In the genomic region with DNA sequence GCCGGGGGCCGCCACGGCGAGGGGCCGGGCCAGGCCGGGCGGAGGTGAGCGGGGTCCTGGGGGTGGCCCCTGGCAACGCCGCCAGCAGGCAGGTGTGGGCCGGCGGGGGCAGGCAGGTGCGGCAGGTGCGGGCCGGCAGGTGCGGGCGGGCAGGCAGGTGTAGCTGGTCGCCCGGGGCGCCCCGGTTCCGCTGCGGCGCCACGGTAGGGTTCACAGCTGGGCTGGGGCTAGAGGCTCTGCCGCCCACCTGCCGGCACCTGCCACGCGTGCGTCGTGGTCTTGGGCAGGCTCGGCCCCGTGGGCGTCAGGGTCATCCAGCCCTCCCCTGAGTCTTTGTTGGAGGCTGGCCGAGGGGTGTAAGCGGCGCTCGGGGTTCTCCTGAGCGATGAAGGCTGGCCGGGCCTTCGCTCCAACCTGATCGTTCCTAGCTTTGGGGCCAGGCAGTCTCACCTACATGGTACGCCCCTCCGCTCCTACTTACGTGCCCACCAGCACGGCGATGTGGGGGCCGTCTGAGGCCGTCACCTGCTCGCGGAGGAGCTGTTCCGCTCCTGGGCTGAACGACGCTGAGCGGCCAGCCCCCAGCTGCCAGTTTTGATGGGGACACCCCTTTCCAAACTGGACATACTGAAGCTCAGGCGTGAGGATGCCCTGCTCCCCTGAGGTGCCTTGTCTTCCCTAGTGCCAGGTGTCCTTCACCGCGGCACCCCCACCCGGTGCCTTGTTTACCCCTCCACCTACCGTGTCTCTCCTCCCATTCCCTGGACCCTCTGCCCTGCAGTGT, we compare ENCODE assay signal across 1 cellular context.
TF ChIP-seq lines count a peak whose summit lies in the region.

No MANE protein-coding gene starts in this region.

TF ChIP-seq in K562, 482 proteins besides CTCF, POLR2A, EP300 and RAD21 (continued from another document and continues in another):
- TF ChIP-seq ZNF699 (CRISPR knock-in tag; IDR thresholded peaks at IDR 0.05; ENCODE audit: insufficient replicate concordance) (no peak), BACH1 (tag; IDR thresholded peaks at IDR 0.05) (no peak), SETDB1 (IDR thresholded peaks at IDR 0.05; ENCODE audit: low read length) (no peak), ZNF76 (CRISPR knock-in tag; IDR thresholded peaks at IDR 0.05; ENCODE audit: borderline replicate concordance) (no peak), ZNF75A (CRISPR knock-in tag; IDR thresholded peaks at IDR 0.05) (no peak), ZNF263 (CRISPR knock-in tag; IDR thresholded peaks at IDR 0.05; ENCODE audit: borderline replicate concordance) (no peak), STAT5A (IDR thresholded peaks at IDR 0.05; ENCODE audit: borderline replicate concordance, low read length) (no peak), NR4A1 (CRISPR knock-in tag; IDR thresholded peaks at IDR 0.05) (no peak), NR4A1 (tag; IDR thresholded peaks at IDR 0.05) (no peak), TAF7 (tag; IDR thresholded peaks at IDR 0.05) (no peak), ZNF274 (IDR thresholded peaks at IDR 0.05; ENCODE audit: borderline replicate concordance, low read depth, low read length) (no peak), ZNF24 (IDR thresholded peaks at IDR 0.05) (no peak), ZBTB17 (CRISPR knock-in tag; IDR thresholded peaks at IDR 0.05) (peak; percentile 74; the same call in 1 of the 2 replicates), ZNF384 (IDR thresholded peaks at IDR 0.05; ENCODE audit: low read depth, low read length) (no peak), ELF2 (CRISPR knock-in tag; IDR thresholded peaks at IDR 0.05) (no peak), NRF1 (conservative IDR thresholded peaks at IDR 0.05 in 1 of 2, IDR thresholded peaks at IDR 0.05 in 1 of 2) (0 out of 4 replicates have a peak, but pooled peaks of 1 of the 2 experiments have one; percentile 15), TAF9B (IDR thresholded peaks at IDR 0.05; ENCODE audit: partially characterized antibody) (no peak), KHSRP (IDR thresholded peaks at IDR 0.05) (no peak), ZNF165 (CRISPR knock-in tag; IDR thresholded peaks at IDR 0.05; ENCODE audit: borderline replicate concordance) (no peak), FOXA1 (IDR thresholded peaks at IDR 0.05; ENCODE audit: borderline replicate concordance) (no peak), HDGF (IDR thresholded peaks at IDR 0.05) (no peak), KAT8 (IDR thresholded peaks at IDR 0.05; ENCODE audit: low read depth) (no peak), SAFB (IDR thresholded peaks at IDR 0.05; ENCODE audit: borderline replicate concordance, low read depth, low read length) (peak; percentile 40; the same call in 1 of the 2 replicates), PTBP1 (IDR thresholded peaks at IDR 0.05; ENCODE audit: low read depth, low read length) (no peak), JUNB (CRISPR knock-in tag; conservative IDR thresholded peaks at IDR 0.05) (no peak), ZNF79 (CRISPR knock-in tag; IDR thresholded peaks at IDR 0.05; ENCODE audit: low read depth) (no peak), RFX7 (CRISPR knock-in tag; IDR thresholded peaks at IDR 0.05) (no peak), GATAD2B (IDR thresholded peaks at IDR 0.05; ENCODE audit: borderline replicate concordance) (no peak), MCM3 (IDR thresholded peaks at IDR 0.05) (no peak)
- TF ChIP-seq, protein P1, sequence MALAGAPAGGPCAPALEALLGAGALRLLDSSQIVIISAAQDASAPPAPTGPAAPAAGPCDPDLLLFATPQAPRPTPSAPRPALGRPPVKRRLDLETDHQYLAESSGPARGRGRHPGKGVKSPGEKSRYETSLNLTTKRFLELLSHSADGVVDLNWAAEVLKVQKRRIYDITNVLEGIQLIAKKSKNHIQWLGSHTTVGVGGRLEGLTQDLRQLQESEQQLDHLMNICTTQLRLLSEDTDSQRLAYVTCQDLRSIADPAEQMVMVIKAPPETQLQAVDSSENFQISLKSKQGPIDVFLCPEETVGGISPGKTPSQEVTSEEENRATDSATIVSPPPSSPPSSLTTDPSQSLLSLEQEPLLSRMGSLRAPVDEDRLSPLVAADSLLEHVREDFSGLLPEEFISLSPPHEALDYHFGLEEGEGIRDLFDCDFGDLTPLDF (CRISPR knock-in tag; IDR thresholded peaks at IDR 0.05) = no peak
- TF ChIP-seq, protein P2, sequence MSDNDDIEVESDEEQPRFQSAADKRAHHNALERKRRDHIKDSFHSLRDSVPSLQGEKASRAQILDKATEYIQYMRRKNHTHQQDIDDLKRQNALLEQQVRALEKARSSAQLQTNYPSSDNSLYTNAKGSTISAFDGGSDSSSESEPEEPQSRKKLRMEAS (CRISPR knock-in tag; IDR thresholded peaks at IDR 0.05) = 0 out of 2 replicates have a peak, but pooled peaks have one; percentile 28
- TF ChIP-seq, protein P3, sequence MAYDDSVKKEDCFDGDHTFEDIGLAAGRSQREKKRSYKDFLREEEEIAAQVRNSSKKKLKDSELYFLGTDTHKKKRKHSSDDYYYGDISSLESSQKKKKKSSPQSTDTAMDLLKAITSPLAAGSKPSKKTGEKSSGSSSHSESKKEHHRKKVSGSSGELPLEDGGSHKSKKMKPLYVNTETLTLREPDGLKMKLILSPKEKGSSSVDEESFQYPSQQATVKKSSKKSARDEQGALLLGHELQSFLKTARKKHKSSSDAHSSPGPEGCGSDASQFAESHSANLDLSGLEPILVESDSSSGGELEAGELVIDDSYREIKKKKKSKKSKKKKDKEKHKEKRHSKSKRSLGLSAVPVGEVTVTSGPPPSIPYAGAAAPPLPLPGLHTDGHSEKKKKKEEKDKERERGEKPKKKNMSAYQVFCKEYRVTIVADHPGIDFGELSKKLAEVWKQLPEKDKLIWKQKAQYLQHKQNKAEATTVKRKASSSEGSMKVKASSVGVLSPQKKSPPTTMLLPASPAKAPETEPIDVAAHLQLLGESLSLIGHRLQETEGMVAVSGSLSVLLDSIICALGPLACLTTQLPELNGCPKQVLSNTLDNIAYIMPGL (CRISPR knock-in tag; IDR thresholded peaks at IDR 0.05) = peak; percentile 43; the same call in 1 of the 2 replicates
- TF ChIP-seq, protein P4, sequence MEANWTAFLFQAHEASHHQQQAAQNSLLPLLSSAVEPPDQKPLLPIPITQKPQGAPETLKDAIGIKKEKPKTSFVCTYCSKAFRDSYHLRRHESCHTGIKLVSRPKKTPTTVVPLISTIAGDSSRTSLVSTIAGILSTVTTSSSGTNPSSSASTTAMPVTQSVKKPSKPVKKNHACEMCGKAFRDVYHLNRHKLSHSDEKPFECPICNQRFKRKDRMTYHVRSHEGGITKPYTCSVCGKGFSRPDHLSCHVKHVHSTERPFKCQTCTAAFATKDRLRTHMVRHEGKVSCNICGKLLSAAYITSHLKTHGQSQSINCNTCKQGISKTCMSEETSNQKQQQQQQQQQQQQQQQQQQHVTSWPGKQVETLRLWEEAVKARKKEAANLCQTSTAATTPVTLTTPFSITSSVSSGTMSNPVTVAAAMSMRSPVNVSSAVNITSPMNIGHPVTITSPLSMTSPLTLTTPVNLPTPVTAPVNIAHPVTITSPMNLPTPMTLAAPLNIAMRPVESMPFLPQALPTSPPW (CRISPR knock-in tag; IDR thresholded peaks at IDR 0.05) = no peak
- TF ChIP-seq, protein P5, sequence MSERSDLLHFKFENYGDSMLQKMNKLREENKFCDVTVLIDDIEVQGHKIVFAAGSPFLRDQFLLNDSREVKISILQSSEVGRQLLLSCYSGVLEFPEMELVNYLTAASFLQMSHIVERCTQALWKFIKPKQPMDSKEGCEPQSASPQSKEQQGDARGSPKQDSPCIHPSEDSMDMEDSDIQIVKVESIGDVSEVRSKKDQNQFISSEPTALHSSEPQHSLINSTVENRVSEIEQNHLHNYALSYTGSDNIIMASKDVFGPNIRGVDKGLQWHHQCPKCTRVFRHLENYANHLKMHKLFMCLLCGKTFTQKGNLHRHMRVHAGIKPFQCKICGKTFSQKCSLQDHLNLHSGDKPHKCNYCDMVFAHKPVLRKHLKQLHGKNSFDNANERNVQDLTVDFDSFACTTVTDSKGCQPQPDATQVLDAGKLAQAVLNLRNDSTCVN (CRISPR knock-in tag; IDR thresholded peaks at IDR 0.05) = no peak
- TF ChIP-seq, protein P6, sequence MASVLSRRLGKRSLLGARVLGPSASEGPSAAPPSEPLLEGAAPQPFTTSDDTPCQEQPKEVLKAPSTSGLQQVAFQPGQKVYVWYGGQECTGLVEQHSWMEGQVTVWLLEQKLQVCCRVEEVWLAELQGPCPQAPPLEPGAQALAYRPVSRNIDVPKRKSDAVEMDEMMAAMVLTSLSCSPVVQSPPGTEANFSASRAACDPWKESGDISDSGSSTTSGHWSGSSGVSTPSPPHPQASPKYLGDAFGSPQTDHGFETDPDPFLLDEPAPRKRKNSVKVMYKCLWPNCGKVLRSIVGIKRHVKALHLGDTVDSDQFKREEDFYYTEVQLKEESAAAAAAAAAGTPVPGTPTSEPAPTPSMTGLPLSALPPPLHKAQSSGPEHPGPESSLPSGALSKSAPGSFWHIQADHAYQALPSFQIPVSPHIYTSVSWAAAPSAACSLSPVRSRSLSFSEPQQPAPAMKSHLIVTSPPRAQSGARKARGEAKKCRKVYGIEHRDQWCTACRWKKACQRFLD (CRISPR knock-in tag; IDR thresholded peaks at IDR 0.05) = no peak
- TF ChIP-seq, protein P7, sequence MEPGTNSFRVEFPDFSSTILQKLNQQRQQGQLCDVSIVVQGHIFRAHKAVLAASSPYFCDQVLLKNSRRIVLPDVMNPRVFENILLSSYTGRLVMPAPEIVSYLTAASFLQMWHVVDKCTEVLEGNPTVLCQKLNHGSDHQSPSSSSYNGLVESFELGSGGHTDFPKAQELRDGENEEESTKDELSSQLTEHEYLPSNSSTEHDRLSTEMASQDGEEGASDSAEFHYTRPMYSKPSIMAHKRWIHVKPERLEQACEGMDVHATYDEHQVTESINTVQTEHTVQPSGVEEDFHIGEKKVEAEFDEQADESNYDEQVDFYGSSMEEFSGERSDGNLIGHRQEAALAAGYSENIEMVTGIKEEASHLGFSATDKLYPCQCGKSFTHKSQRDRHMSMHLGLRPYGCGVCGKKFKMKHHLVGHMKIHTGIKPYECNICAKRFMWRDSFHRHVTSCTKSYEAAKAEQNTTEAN (CRISPR knock-in tag; IDR thresholded peaks at IDR 0.05) = no peak
- TF ChIP-seq, protein P8, sequence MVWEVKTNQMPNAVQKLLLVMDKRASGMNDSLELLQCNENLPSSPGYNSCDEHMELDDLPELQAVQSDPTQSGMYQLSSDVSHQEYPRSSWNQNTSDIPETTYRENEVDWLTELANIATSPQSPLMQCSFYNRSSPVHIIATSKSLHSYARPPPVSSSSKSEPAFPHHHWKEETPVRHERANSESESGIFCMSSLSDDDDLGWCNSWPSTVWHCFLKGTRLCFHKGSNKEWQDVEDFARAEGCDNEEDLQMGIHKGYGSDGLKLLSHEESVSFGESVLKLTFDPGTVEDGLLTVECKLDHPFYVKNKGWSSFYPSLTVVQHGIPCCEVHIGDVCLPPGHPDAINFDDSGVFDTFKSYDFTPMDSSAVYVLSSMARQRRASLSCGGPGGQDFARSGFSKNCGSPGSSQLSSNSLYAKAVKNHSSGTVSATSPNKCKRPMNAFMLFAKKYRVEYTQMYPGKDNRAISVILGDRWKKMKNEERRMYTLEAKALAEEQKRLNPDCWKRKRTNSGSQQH (CRISPR knock-in tag; IDR thresholded peaks at IDR 0.05) = no peak
- TF ChIP-seq, protein P9, sequence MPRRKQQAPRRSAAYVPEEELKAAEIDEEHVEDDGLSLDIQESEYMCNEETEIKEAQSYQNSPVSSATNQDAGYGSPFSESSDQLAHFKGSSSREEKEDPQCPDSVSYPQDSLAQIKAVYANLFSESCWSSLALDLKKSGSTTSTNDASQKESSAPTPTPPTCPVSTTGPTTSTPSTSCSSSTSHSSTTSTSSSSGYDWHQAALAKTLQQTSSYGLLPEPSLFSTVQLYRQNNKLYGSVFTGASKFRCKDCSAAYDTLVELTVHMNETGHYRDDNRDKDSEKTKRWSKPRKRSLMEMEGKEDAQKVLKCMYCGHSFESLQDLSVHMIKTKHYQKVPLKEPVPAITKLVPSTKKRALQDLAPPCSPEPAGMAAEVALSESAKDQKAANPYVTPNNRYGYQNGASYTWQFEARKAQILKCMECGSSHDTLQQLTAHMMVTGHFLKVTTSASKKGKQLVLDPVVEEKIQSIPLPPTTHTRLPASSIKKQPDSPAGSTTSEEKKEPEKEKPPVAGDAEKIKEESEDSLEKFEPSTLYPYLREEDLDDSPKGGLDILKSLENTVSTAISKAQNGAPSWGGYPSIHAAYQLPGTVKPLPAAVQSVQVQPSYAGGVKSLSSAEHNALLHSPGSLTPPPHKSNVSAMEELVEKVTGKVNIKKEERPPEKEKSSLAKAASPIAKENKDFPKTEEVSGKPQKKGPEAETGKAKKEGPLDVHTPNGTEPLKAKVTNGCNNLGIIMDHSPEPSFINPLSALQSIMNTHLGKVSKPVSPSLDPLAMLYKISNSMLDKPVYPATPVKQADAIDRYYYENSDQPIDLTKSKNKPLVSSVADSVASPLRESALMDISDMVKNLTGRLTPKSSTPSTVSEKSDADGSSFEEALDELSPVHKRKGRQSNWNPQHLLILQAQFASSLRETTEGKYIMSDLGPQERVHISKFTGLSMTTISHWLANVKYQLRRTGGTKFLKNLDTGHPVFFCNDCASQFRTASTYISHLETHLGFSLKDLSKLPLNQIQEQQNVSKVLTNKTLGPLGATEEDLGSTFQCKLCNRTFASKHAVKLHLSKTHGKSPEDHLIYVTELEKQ (CRISPR knock-in tag; IDR thresholded peaks at IDR 0.05) = no peak
- TF ChIP-seq, protein P10, sequence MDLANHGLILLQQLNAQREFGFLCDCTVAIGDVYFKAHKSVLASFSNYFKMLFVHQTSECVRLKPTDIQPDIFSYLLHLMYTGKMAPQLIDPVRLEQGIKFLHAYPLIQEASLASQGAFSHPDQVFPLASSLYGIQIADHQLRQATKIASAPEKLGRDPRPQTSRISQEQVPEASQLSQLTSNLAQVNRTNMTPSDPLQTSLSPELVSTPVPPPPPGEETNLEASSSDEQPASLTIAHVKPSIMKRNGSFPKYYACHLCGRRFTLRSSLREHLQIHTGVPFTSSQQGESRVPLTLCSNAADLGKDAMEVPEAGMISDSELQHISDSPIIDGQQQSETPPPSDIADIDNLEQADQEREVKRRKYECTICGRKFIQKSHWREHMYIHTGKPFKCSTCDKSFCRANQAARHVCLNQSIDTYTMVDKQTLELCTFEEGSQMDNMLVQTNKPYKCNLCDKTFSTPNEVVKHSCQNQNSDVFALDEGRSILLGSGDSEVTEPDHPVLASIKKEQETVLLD (IDR thresholded peaks at IDR 0.05) = no peak
- TF ChIP-seq, protein P11, sequence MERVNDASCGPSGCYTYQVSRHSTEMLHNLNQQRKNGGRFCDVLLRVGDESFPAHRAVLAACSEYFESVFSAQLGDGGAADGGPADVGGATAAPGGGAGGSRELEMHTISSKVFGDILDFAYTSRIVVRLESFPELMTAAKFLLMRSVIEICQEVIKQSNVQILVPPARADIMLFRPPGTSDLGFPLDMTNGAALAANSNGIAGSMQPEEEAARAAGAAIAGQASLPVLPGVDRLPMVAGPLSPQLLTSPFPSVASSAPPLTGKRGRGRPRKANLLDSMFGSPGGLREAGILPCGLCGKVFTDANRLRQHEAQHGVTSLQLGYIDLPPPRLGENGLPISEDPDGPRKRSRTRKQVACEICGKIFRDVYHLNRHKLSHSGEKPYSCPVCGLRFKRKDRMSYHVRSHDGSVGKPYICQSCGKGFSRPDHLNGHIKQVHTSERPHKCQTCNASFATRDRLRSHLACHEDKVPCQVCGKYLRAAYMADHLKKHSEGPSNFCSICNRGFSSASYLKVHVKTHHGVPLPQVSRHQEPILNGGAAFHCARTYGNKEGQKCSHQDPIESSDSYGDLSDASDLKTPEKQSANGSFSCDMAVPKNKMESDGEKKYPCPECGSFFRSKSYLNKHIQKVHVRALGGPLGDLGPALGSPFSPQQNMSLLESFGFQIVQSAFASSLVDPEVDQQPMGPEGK (CRISPR knock-in tag; IDR thresholded peaks at IDR 0.05; ENCODE audit: borderline replicate concordance) = no peak
- TF ChIP-seq, protein P12, sequence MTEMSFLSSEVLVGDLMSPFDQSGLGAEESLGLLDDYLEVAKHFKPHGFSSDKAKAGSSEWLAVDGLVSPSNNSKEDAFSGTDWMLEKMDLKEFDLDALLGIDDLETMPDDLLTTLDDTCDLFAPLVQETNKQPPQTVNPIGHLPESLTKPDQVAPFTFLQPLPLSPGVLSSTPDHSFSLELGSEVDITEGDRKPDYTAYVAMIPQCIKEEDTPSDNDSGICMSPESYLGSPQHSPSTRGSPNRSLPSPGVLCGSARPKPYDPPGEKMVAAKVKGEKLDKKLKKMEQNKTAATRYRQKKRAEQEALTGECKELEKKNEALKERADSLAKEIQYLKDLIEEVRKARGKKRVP (CRISPR knock-in tag; IDR thresholded peaks at IDR 0.05) = no peak
